In genomic region chr19:39515551-39516191, GRCh38 we compare ENCODE assay signal across 8 cellular contexts. TPM values are rescaled to one million over a fixed set of nuclear protein-coding genes. Genes with fewer than 3 reads are reported as not detected.
A peak's percentile ranks its signal among the peaks of the same experiment; 100 is the strongest.
DNase-seq lines count a peak whose midpoint lies in the region; ATAC-seq and TF ChIP-seq lines count a peak whose summit lies in the region.

No MANE protein-coding gene starts in this region.

- CTCF ChIA-PET in HEK293 (lab: Yijun Ruan, JAX): interaction anchor here (0.6 to 3.7 kb wide), 10 partner anchors 10 to 1220 kb away, joined by 3 to 21 read pairs (median 3); partner anchors contain the start of gene EID2B

- no peak for TF ChIP-seq CTCF in HEK293 (tag by site-specific recombination; IDR thresholded peaks at IDR 0.05)
- TF ChIP-seq CTCF in chondrocyte (IDR thresholded peaks at IDR 0.05): no peak

- no peak overlapping the region for H2AFZ ChIP-seq in ACC112 (ENCODE audit: low read length, unreplicated experiment)

- no peaks in the 10 kb centered on the region for H3K36me3 ChIP-seq in ACC112 (ENCODE audit: insufficient read depth, low read length)
- H3K36me3 ChIP-seq in HEK293 (ENCODE audit: control insufficient read depth in 2 of 2, insufficient read depth in 1 of 2, low read length in 2 of 2): peaks cover 0 to 4% of the 10 kb centered on the region in 2 experiments; a peak in 1 of 3 replicates

- POLR2A ChIA-PET in HEK293 (lab: Yijun Ruan, JAX): interaction anchor here (0.6 to 1.1 kb wide), 4 partner anchors 18 to 934 kb away, joined by 3 read pairs; partner anchors contain the start of gene RPS16

- H3K79me2 ChIP-seq in ACC112 (ENCODE audit: control insufficient read depth, insufficient read depth, low read length, unreplicated experiment): no peaks in the 10 kb centered on the region

- DNase-seq in chondrocyte (ENCODE audit: low spot score) (peak; percentile 90), globus pallidus (ENCODE audit: low spot score) (no peak), GM19240 (ENCODE audit: insufficient read length, low spot score) (no peak)
- DNase-seq in natural killer cell treated with Interleukin-12 subunit alpha and Interleukin-12 subunit beta and Interleukin-15 and Interleukin-18, amount 100 ng/mL, for 72 hours (ENCODE audit: low spot score): no peak

- peaks cover 34% of the 10 kb centered on the region for H3K27me3 ChIP-seq in ACC112 (ENCODE audit: insufficient read depth, low read length)

- no peaks in the 10 kb centered on the region for H3K9me3 Mint-ChIP-seq in chondrocyte (ENCODE audit: low read depth)
- H3K9me3 Mint-ChIP-seq in natural killer cell treated with Interleukin-12 subunit alpha and Interleukin-12 subunit beta and Interleukin-15 and Interleukin-18, amount 100 ng/mL, for 72 hours: no peaks in the 10 kb centered on the region

- H3K9me3 ChIP-seq in HEK293 (ENCODE audit: control insufficient read depth, insufficient read depth, low read depth, low read length): no peaks in the 10 kb centered on the region

- peaks cover 41% of the 10 kb centered on the region for H3K27me3 Mint-ChIP-seq in chondrocyte (ENCODE audit: low read depth)
- peaks cover 20 to 24% of the 10 kb centered on the region in 2 donors for H3K27me3 Mint-ChIP-seq in natural killer cell treated with Interleukin-12 subunit alpha and Interleukin-12 subunit beta and Interleukin-15 and Interleukin-18, amount 100 ng/mL, for 72 hours

- H3K4me3 ChIP-seq in ACC112 (ENCODE audit: low read depth, low read length) (peak overlapping the region; percentile 49; the same call in 1 of the 2 replicates), HEK293 (ENCODE audit: low read depth, low read length) (peak overlapping the region; percentile 25)

- no peak for ATAC-seq in natural killer cell treated with Interleukin-12 subunit alpha and Interleukin-12 subunit beta and Interleukin-15 and Interleukin-18, amount 100 ng/mL, for 72 hours
- ATAC-seq in HG03108 (IDR thresholded peaks at IDR 0.05; ENCODE audit: unreplicated experiment): no peak
- no peak for ATAC-seq in HG03039 (IDR thresholded peaks at IDR 0.05; ENCODE audit: unreplicated experiment)

- peak overlapping the region; percentile 49 for H3K27ac Mint-ChIP-seq in chondrocyte (ENCODE audit: unreplicated experiment)
- H3K27ac Mint-ChIP-seq in natural killer cell treated with Interleukin-12 subunit alpha and Interleukin-12 subunit beta and Interleukin-15 and Interleukin-18, amount 100 ng/mL, for 72 hours: no peak overlapping the region

- H3K27ac ChIP-seq in ACC112 (ENCODE audit: low read depth, low read length) (no peak overlapping the region), HEK293 (ENCODE audit: extremely low read depth, low read depth, low read length) (peak overlapping the region; percentile 16; the same call in 1 of the 2 replicates)

- H3K36me3 Mint-ChIP-seq in chondrocyte (ENCODE audit: low read depth): peaks cover 5% of the 10 kb centered on the region
- H3K36me3 Mint-ChIP-seq in natural killer cell treated with Interleukin-12 subunit alpha and Interleukin-12 subunit beta and Interleukin-15 and Interleukin-18, amount 100 ng/mL, for 72 hours: peaks cover 12% of the 10 kb centered on the region

- H3K4me3 Mint-ChIP-seq in chondrocyte (ENCODE audit: unreplicated experiment): peak overlapping the region; percentile 58
- H3K4me3 Mint-ChIP-seq in natural killer cell treated with Interleukin-12 subunit alpha and Interleukin-12 subunit beta and Interleukin-15 and Interleukin-18, amount 100 ng/mL, for 72 hours: peak overlapping the region; percentile 54

- H3K4me1 Mint-ChIP-seq in chondrocyte (ENCODE audit: low read depth): peaks cover 14% of the 10 kb centered on the region
- H3K4me1 Mint-ChIP-seq in natural killer cell treated with Interleukin-12 subunit alpha and Interleukin-12 subunit beta and Interleukin-15 and Interleukin-18, amount 100 ng/mL, for 72 hours (ENCODE audit: low read depth in 2 of 2): peaks cover 7 to 9% of the 10 kb centered on the region in 2 donors

- H3K4me1 ChIP-seq in ACC112 (ENCODE audit: control insufficient read depth, insufficient read depth, low read length, unreplicated experiment) (no peaks in the 10 kb centered on the region), HEK293 (ENCODE audit: control insufficient read depth, insufficient read depth, low read length) (peaks cover 18% of the 10 kb centered on the region)

TF ChIP-seq in HEK293, 187 proteins besides CTCF, POLR2A, EP300 and RAD21:
- 0 out of 2 replicates have a peak, but pooled peaks have one; percentile 2 for TF ChIP-seq REPIN1 (tag by site-specific recombination; IDR thresholded peaks at IDR 0.05; ENCODE audit: low read depth)
- TF ChIP-seq ZNF600 (tag by site-specific recombination; IDR thresholded peaks at IDR 0.05): peak; percentile 24; the same call in 1 of the 2 replicates
- TF ChIP-seq ZNF335 (tag by site-specific recombination; conservative IDR thresholded peaks at IDR 0.05): peak; percentile 21; the same call in 1 of the 2 replicates
- TF ChIP-seq ZNF843 (tag by site-specific recombination; IDR thresholded peaks at IDR 0.05): no peak
- 0 out of 2 replicates have a peak, but pooled peaks have one; percentile 19 for TF ChIP-seq ZFHX2 (tag by site-specific recombination; conservative IDR thresholded peaks at IDR 0.05)
- peak; percentile 76 for TF ChIP-seq ZNF341 (tag by site-specific recombination; IDR thresholded peaks at IDR 0.05; ENCODE audit: low read depth)

RNA-seq across cellular contexts. Expression of gene SELENOV, which starts 0.7 kb away (rescaled TPM):
- not detected in 3 replicates for total RNA-seq in chondrocyte
- total RNA-seq in natural killer cell treated with Interleukin-12 subunit alpha and Interleukin-12 subunit beta and Interleukin-15 and Interleukin-18, amount 100 ng/mL, for 72 hours: not detected

RNA-seq across cellular contexts. Expression of gene DLL3, which starts 16.9 kb away (rescaled TPM):
- 0.92 to 1.3 TPM (median 1.00 TPM) in 3 replicates for total RNA-seq in chondrocyte
- total RNA-seq in natural killer cell treated with Interleukin-12 subunit alpha and Interleukin-12 subunit beta and Interleukin-15 and Interleukin-18, amount 100 ng/mL, for 72 hours: under 1 TPM; 0.21 to 0.92 TPM

RNA-seq across cellular contexts. Expression of gene EID2B, which starts 17.0 kb away (rescaled TPM):
- total RNA-seq in chondrocyte: 1.7 to 2.7 TPM (median 2.4 TPM) in 3 replicates
- total RNA-seq in natural killer cell treated with Interleukin-12 subunit alpha and Interleukin-12 subunit beta and Interleukin-15 and Interleukin-18, amount 100 ng/mL, for 72 hours: 1 to 10 TPM; 1.9 to 5.4 TPM

RNA-seq across cellular contexts. Expression of gene EID2, which starts 24.3 kb away (rescaled TPM):
- 14.3 to 15.6 TPM (median 15.1 TPM) in 3 replicates for total RNA-seq in chondrocyte
- 10 to 100 TPM; 10.4 to 11.4 TPM for total RNA-seq in natural killer cell treated with Interleukin-12 subunit alpha and Interleukin-12 subunit beta and Interleukin-15 and Interleukin-18, amount 100 ng/mL, for 72 hours

RNA-seq across cellular contexts. Expression of gene TIMM50, which starts 35.0 kb away (rescaled TPM):
- 46.4 to 65.7 TPM (median 49.9 TPM) in 3 replicates for total RNA-seq in chondrocyte
- 100 to 1,000 TPM in 1 of 2 donors, 10 to 100 TPM in 1; 74.0 to 133 TPM for total RNA-seq in natural killer cell treated with Interleukin-12 subunit alpha and Interleukin-12 subunit beta and Interleukin-15 and Interleukin-18, amount 100 ng/mL, for 72 hours
